ENCODE assay signal across 9 cellular contexts in the genomic region with DNA sequence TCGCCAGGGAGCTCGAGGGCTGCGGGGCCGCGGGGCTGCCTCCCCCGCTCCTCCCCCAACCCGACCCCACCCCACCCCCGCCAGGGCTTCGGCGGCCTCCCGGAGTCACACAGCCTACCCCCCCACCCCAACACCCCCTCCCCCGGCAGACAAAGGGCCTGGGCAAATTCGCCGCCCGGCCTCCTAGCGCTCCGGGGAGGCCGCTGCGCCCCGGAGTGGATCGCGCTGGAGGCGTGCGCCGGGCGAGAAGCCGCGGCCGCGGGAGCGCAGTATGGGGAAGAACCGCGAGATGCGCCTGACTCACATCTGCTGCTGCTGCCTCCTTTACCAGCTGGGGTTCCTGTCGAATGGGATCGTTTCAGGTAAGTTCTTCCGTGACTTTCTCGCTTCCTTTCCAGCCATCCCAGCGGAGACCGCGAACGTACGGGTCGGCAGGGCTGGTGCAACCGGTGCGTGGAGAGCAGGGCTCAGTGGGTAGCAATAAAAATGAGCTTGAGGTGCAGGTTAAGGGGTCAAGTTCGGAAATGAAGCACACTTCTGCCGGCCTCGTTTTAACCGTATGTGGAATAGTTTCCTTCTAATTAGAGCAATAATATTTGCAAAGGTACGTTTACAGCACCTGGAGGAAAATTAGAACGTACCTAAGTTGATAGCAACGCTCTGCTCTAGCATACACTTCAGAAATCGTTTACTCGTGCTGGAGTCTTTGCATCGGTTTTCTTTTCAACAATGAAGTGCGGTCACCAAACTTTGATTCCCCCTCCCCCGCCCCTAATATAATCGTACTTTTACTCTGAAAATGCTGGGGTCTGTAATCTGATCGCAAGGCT. TPM values are rescaled to one million over a fixed set of nuclear protein-coding genes. Genes with fewer than 3 reads are reported as not detected.
DNase-seq lines count a peak whose midpoint lies in the region; FAIRE-seq and TF ChIP-seq lines count a peak whose summit lies in the region.
"Had no signal": no experiment of that assay in that cellular context is flagged by ENCODE, and none has a peak within 500 bp of the region (broad histone marks: within the 10 kb centered on the region; RNA-seq: fewer than 3 reads in every experiment).

A gene with protein sequence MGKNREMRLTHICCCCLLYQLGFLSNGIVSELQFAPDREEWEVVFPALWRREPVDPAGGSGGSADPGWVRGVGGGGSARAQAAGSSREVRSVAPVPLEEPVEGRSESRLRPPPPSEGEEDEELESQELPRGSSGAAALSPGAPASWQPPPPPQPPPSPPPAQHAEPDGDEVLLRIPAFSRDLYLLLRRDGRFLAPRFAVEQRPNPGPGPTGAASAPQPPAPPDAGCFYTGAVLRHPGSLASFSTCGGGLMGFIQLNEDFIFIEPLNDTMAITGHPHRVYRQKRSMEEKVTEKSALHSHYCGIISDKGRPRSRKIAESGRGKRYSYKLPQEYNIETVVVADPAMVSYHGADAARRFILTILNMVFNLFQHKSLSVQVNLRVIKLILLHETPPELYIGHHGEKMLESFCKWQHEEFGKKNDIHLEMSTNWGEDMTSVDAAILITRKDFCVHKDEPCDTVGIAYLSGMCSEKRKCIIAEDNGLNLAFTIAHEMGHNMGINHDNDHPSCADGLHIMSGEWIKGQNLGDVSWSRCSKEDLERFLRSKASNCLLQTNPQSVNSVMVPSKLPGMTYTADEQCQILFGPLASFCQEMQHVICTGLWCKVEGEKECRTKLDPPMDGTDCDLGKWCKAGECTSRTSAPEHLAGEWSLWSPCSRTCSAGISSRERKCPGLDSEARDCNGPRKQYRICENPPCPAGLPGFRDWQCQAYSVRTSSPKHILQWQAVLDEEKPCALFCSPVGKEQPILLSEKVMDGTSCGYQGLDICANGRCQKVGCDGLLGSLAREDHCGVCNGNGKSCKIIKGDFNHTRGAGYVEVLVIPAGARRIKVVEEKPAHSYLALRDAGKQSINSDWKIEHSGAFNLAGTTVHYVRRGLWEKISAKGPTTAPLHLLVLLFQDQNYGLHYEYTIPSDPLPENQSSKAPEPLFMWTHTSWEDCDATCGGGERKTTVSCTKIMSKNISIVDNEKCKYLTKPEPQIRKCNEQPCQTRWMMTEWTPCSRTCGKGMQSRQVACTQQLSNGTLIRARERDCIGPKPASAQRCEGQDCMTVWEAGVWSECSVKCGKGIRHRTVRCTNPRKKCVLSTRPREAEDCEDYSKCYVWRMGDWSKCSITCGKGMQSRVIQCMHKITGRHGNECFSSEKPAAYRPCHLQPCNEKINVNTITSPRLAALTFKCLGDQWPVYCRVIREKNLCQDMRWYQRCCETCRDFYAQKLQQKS (plus strand): TSS at position 178 of the 830 bp plus-strand sequence. CDS start 94 bp downstream, at position 272.

- peak within 1 kb of the TSS; percentile 99 for H3K4me3 ChIP-seq in BE2C (ENCODE audit: low read depth, low read length)
- peak within 1 kb of the TSS; percentile 82 for H3K4me3 ChIP-seq in H7 (ENCODE audit: insufficient read depth, low read depth, low read length)
- peak within 1 kb of the TSS; percentile 45 for H3K4me3 ChIP-seq in SK-N-MC
- peak within 1 kb of the TSS; percentile 62 for H3K4me3 ChIP-seq in epithelial cell of esophagus (ENCODE audit: low read length)

- no peak within 1 kb of the TSS for H3K27ac ChIP-seq in SK-N-MC

- no peak for FAIRE-seq in urothelium cell line (lab: Jason Lieb, UNC)

- peaks cover 25% of the 10 kb centered on the region for H3K27me3 Mint-ChIP-seq in mesothelial cell of epicardium (ENCODE audit: low read depth)

- DNase-seq in BE2C (peak; percentile 85), H7 (peak; percentile 73), SK-N-MC (ENCODE audit: low read depth, low spot score) (no peak), epithelial cell of esophagus (ENCODE audit: low read depth) (peak; percentile 88), mesothelial cell of epicardium (ENCODE audit: low spot score in 2 of 2, unreplicated experiment in 2 of 2) (peak; percentile 25 to 59), urothelium cell line (ENCODE audit: low spot score) (peak; percentile 75), medulla oblongata (ENCODE audit: extremely low spot score) (no peak), GDM1 (lab: John Stamatoyannopoulos, UW) (no peak)

- peak; percentile 10; the same call in 1 of the 2 replicates for TF ChIP-seq CTCF in BE2C (IDR thresholded peaks at IDR 0.05; ENCODE audit: low read depth, low read length)
- TF ChIP-seq CTCF in epithelial cell of esophagus (IDR thresholded peaks at IDR 0.05; ENCODE audit: insufficient read depth, low read depth, low read length, missing control alignments) = no peak
- TF ChIP-seq CTCF in mesothelial cell of epicardium (IDR thresholded peaks at IDR 0.05; ENCODE audit: unreplicated experiment) = no peak

- peaks cover 30% of the 10 kb centered on the region for H3K4me1 ChIP-seq in BE2C

- H3K9me3 ChIP-seq in BE2C = no peaks in the 10 kb centered on the region
- H3K9me3 ChIP-seq in SK-N-MC (ENCODE audit: low read depth, low read length) = no peaks in the 10 kb centered on the region

- peaks cover 28% of the 10 kb centered on the region for H3K4me1 Mint-ChIP-seq in mesothelial cell of epicardium

- no peak within 1 kb of the TSS for H3K9ac ChIP-seq in SK-N-MC (ENCODE audit: insufficient read length)

- no peaks in the 10 kb centered on the region for H3K36me3 Mint-ChIP-seq in mesothelial cell of epicardium

- no peaks in the 10 kb centered on the region for H3K9me3 Mint-ChIP-seq in mesothelial cell of epicardium

- H3K36me3 ChIP-seq in BE2C = peaks cover 24% of the 10 kb centered on the region
- H3K36me3 ChIP-seq in H7 (replicated peaks; ENCODE audit: control insufficient read depth, insufficient read depth, low read length) = no peaks in the 10 kb centered on the region
- H3K36me3 ChIP-seq in SK-N-MC (ENCODE audit: insufficient read depth, low read length) = no peaks in the 10 kb centered on the region

- peak within 1 kb of the TSS; percentile 81 for H3K27ac Mint-ChIP-seq in mesothelial cell of epicardium

- H3K4me3 Mint-ChIP-seq in mesothelial cell of epicardium = peak within 1 kb of the TSS; percentile 95

- H3K27me3 ChIP-seq in BE2C = no peaks in the 10 kb centered on the region
- H3K27me3 ChIP-seq in H7 (ENCODE audit: control insufficient read depth, insufficient read depth, low read length) = peaks cover 3% of the 10 kb centered on the region; the same call in 1 of the 2 replicates

RNA-seq across cellular contexts. Expression of the gene that starts here (rescaled TPM):
- 27.5 TPM for polyA plus RNA-seq in BE2C (2012; ENCODE audit: insufficient read depth, insufficient read length, low read depth)
- total RNA-seq in H7 (2014; rRNA removed; shearing (Covaris generic)) = 13.0 and 26.3 TPM in 2 replicates
- total RNA-seq in mesothelial cell of epicardium = 12.8 to 14.8 TPM (median 13.2 TPM) in 3 replicates
- total RNA-seq: dermis microvascular lymphatic vessel endothelial cell had no signal

Comparison
In these comparisons a context has a peak if more than half of its experiments do, and no peak if none do; other contexts are left out.
1. DNase-seq: peak in BE2C (single experiment), H7 (single experiment), epithelial cell of esophagus (single experiment), mesothelial cell of epicardium (2 of 2) and urothelium cell line (single experiment); none in SK-N-MC (single experiment), medulla oblongata (single experiment) and GDM1 (single experiment).
2. H3K4me3 ChIP-seq: peak in every context shown above with its lines; median percentile 99 in BE2C; 82 in H7; 62 in epithelial cell of esophagus; 45 in SK-N-MC.